8 cellular contexts compared by ENCODE assay signal in genomic region chr1:156627313-156627880, GRCh38. TPM values are rescaled to one million over a fixed set of nuclear protein-coding genes. Genes with fewer than 3 reads are reported as not detected.
DNase-seq lines count a peak whose midpoint lies in the region; ATAC-seq and TF ChIP-seq lines count a peak whose summit lies in the region.

No MANE protein-coding gene starts in this region.

- peak; percentile 32 for ATAC-seq in activated B cell treated with CpG ODN at 0.5 μM for 24 hours (ENCODE audit: low read depth)
- ATAC-seq in thoracic aorta (ENCODE audit: insufficient number of reproducible peaks, low FRiP score, low read depth) = no peak
- ATAC-seq in GM18502 (IDR thresholded peaks at IDR 0.05; ENCODE audit: poor library complexity, unreplicated experiment) = no peak

- no peaks in the 10 kb centered on the region for H3K9me3 Mint-ChIP-seq in activated B cell treated with CpG ODN at 0.5 μM for 24 hours

- peaks cover 4% of the 10 kb centered on the region for H3K27me3 ChIP-seq in thoracic aorta (replicated peaks; ENCODE audit: insufficient read depth)

- peaks cover 39% of the 10 kb centered on the region for H3K27me3 Mint-ChIP-seq in activated B cell treated with CpG ODN at 0.5 μM for 24 hours

- H3K4me3 Mint-ChIP-seq in activated B cell treated with CpG ODN at 0.5 μM for 24 hours = no peak overlapping the region

- intact Hi-C loops in activated B cell treated with CpG ODN at 0.5 μM for 24 hours (cut with micrococcal nuclease) = loop anchor here (1.0 to 2.0 kb wide), 2 partner anchors 15 to 30 kb away; partner anchors contain the start of gene BCAN

- H3K4me1 Mint-ChIP-seq in activated B cell treated with CpG ODN at 0.5 μM for 24 hours = peaks cover 12% of the 10 kb centered on the region

- no peaks in the 10 kb centered on the region for H3K36me3 Mint-ChIP-seq in activated B cell treated with CpG ODN at 0.5 μM for 24 hours (ENCODE audit: low read depth)

- CTCF ChIA-PET in GM10248 (lab: Yijun Ruan, JAX) = interaction anchor here (0.9 to 17.0 kb wide), 45 partner anchors 7 to 301 kb away, joined by 3 to 305 read pairs (median 5); partner anchors contain the start of genes BCAN, CRABP2, HAPLN2 and ISG20L2
- CTCF ChIA-PET in activated B cell treated with CpG ODN at 0.5 μM for 24 hours (lab: Charles Lee) = interaction anchor here (0.7 to 5.4 kb wide), 28 partner anchors 13 to 300 kb away, joined by 3 to 63 read pairs (median 4); partner anchors contain the start of genes BCAN, GPATCH4, NAXE and NES

- POLR2A ChIA-PET in GM10248 (lab: Yijun Ruan, JAX) = no interaction called here
- POLR2A ChIA-PET in activated B cell treated with CpG ODN at 0.5 μM for 24 hours (lab: Charles Lee) = interaction anchor here (0.8 kb wide), 1 partner anchor 39 kb away, joined by 3 read pairs; no protein-coding TSS in a partner anchor

- TF ChIP-seq CTCF in AG09319 (IDR thresholded peaks at IDR 0.05; ENCODE audit: low read depth, low read length) (peak; percentile 77), GM10248 (IDR thresholded peaks at IDR 0.05; ENCODE audit: control extremely low read depth, extremely low read depth, low read depth, missing control alignments) (peak; percentile 84), activated B cell treated with CpG ODN at 0.5 μM for 24 hours (IDR thresholded peaks at IDR 0.05) (no peak), thoracic aorta (IDR thresholded peaks at IDR 0.05) (peak; percentile 39)

- no peak overlapping the region for H3K27ac ChIP-seq in thoracic aorta

- peaks cover 13 to 22% of the 10 kb centered on the region in 2 donors for H3K4me1 ChIP-seq in thoracic aorta (ENCODE audit: control insufficient read depth in 1 of 2, low read depth in 2 of 2)

- DNase-seq in AG09319 (ENCODE audit: extremely low read depth, low read depth) (no peak), GM10248 (ENCODE audit: extremely low spot score) (peak; percentile 55), NCI-H2171 (lab: John Stamatoyannopoulos, UW) (peak; percentile 66), activated B cell treated with CpG ODN at 0.5 μM for 24 hours (no peak), glomerular visceral epithelial cell (ENCODE audit: extremely low spot score) (peak; percentile 61), thoracic aorta (ENCODE audit: low spot score) (no peak), NCI-H2107 treated with DMSO at 0.1 percent for 48 hours (lab: John Stamatoyannopoulos, UW; ENCODE audit: unreplicated experiment) (no peak)

- no peak overlapping the region for H3K4me3 ChIP-seq in thoracic aorta

- peak overlapping the region; percentile 30 for H3K27ac Mint-ChIP-seq in activated B cell treated with CpG ODN at 0.5 μM for 24 hours

- no peaks in the 10 kb centered on the region for H3K9me3 ChIP-seq in thoracic aorta

- H3K36me3 ChIP-seq in thoracic aorta = no peaks in the 10 kb centered on the region

RNA-seq across cellular contexts. Expression of gene HAPLN2, which starts 8.2 kb away (rescaled TPM):
- total RNA-seq in activated B cell treated with CpG ODN at 0.5 μM for 24 hours (not detected in 2 replicates), thoracic aorta (1 to 10 TPM in 1 of 2 donors, not detected in 1; 1.2 TPM)

RNA-seq across cellular contexts. Expression of gene BCAN, which starts 14.5 kb away (rescaled TPM):
- total RNA-seq in activated B cell treated with CpG ODN at 0.5 μM for 24 hours (0.27 and 0.51 TPM in 2 replicates), thoracic aorta (under 1 TPM; 0.54 to 0.99 TPM)

RNA-seq across cellular contexts. Expression of gene GPATCH4, which starts 26.1 kb away (rescaled TPM):
- total RNA-seq in activated B cell treated with CpG ODN at 0.5 μM for 24 hours (64.6 and 71.8 TPM in 2 replicates), thoracic aorta (10 to 100 TPM in 1 of 2 donors, 1 to 10 TPM in 1; 8.1 to 69.3 TPM)

RNA-seq across cellular contexts. Expression of gene NAXE, which starts 35.8 kb away (rescaled TPM):
- total RNA-seq in activated B cell treated with CpG ODN at 0.5 μM for 24 hours = 75.6 and 84.5 TPM in 2 replicates
- 10 to 100 TPM; 38.3 to 66.5 TPM for total RNA-seq in thoracic aorta

RNA-seq across cellular contexts. Expression of gene TTC24, which starts 47.9 kb away (rescaled TPM):
- total RNA-seq in activated B cell treated with CpG ODN at 0.5 μM for 24 hours = 19.6 TPM in 2 replicates
- total RNA-seq in thoracic aorta = not detected

Comparison
In these comparisons a context has a peak if more than half of its experiments do, and no peak if none do; other contexts are left out.
1. DNase-seq: peak in GM10248 (single experiment), NCI-H2171 (single experiment) and glomerular visceral epithelial cell (single experiment); none in AG09319 (single experiment), activated B cell treated with CpG ODN at 0.5 μM for 24 hours (single experiment), thoracic aorta (single experiment) and NCI-H2107 treated with DMSO at 0.1 percent for 48 hours (single experiment).